8 cellular contexts compared by ENCODE assay signal in the genomic region with DNA sequence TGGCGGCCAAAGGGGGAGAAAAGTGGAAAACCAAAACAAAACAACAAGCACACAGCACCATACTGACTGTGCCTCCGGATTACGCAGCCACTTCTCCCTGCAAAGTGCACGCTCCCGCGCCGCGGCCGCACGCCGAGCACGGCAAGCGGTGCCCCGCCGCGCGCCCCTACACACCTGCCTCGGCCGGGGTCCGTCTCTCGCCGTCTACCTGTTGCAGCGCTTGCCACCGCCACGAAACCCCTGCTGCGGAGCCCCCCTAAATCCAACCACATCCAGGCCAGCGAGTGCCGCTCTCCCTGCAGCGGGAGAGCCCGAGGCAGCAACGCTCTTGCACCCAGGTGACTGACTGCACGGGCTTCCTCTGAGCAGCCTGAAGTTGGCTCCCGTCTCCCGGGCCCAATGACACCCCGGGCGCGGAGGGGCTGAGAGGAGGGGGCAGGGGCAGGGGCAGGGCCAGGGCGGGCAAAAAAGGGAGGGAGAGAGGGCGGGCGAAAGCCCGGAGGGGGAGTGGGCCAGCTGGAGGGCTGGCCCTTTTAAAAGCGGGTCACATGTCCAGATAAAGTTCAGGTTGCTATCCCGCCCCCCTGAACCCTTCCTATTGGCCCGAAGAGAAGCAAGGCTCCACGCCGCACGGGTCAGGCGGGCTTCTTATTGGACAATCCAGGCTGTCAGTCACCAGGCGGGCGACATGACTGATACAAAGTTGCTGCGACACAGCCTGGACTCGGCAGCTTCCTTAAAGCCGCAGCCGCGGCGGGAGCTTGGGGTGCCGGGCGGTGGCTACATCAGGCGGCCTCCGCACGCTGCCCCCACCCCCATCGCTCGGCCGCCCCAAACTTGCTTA. TPM values are rescaled to one million over a fixed set of nuclear protein-coding genes. Genes with fewer than 3 reads are reported as not detected.
DNase-seq lines count a peak whose midpoint lies in the region; ATAC-seq, FAIRE-seq and TF ChIP-seq lines count a peak whose summit lies in the region.

A gene (minus strand): TSS at position 429 of the 844 bp plus-strand sequence.

- H3K36me3 ChIP-seq in esophagus squamous epithelium (no peaks in the 10 kb centered on the region), muscle layer of duodenum (ENCODE audit: control insufficient read depth in 1 of 2, insufficient read depth in 2 of 2, low read length in 2 of 2) (no peaks in the 10 kb centered on the region)

- H3K27me3 Mint-ChIP-seq in activated T-helper 1 cell treated with anti-CD3 and anti-CD28 coated beads, Interleukin-12 subunit alpha, Interleukin-12 subunit beta, Interleukin-2, Interleukin-4 antibody, amounts not matched to agents 30 ng/mL and 10 ng/mL and 1 ng/mL, durations not matched to agents 14 hours and 24 hours and 36 hours (ENCODE audit: insufficient read depth), result peaks cover 41% of the 10 kb centered on the region

- WGBS in esophagus squamous epithelium, 2 donors, result 1 to 4% methylated on average over 5 to 40 of the region's 64 CpGs

- H3K27me3 ChIP-seq in esophagus squamous epithelium (peaks cover 0 to 24% (median 0%) of the 10 kb centered on the region in 4 donors), muscle layer of duodenum (ENCODE audit: low read depth, low read length) (no peaks in the 10 kb centered on the region)

- no peaks in the 10 kb centered on the region for H3K36me3 Mint-ChIP-seq in activated T-helper 1 cell treated with anti-CD3 and anti-CD28 coated beads, Interleukin-12 subunit alpha, Interleukin-12 subunit beta, Interleukin-2, Interleukin-4 antibody, amounts not matched to agents 30 ng/mL and 10 ng/mL and 1 ng/mL, durations not matched to agents 14 hours and 24 hours and 36 hours (ENCODE audit: low read depth)

- TF ChIP-seq CTCF in esophagus squamous epithelium (IDR thresholded peaks at IDR 0.05), result no peak

- TF ChIP-seq POLR2A in esophagus squamous epithelium (IDR thresholded peaks at IDR 0.05), result peak in 3 of 4 donors; percentile 90 to 100 (median 99)

- H3K9me3 ChIP-seq in esophagus squamous epithelium, result no peaks in the 10 kb centered on the region
- H3K9me3 ChIP-seq in muscle layer of duodenum (ENCODE audit: control insufficient read depth in 1 of 2, low read length in 2 of 2), result no peaks in the 10 kb centered on the region

- H3K4me3 ChIP-seq in Jurkat, Clone E6-1 (ENCODE audit: low read length), result peak within 1 kb of the TSS; percentile 77
- H3K4me3 ChIP-seq in esophagus squamous epithelium, result peak within 1 kb of the TSS; percentile 82 to 92 (median 90)
- H3K4me3 ChIP-seq in muscle layer of duodenum (ENCODE audit: low read depth in 1 of 2, low read length in 2 of 2), result peak within 1 kb of the TSS; percentile 92 to 100

- no peaks in the 10 kb centered on the region for H3K9me3 Mint-ChIP-seq in activated T-helper 1 cell treated with anti-CD3 and anti-CD28 coated beads, Interleukin-12 subunit alpha, Interleukin-12 subunit beta, Interleukin-2, Interleukin-4 antibody, amounts not matched to agents 30 ng/mL and 10 ng/mL and 1 ng/mL, durations not matched to agents 14 hours and 24 hours and 36 hours

- intact Hi-C loops in activated T-helper 1 cell treated with anti-CD3 and anti-CD28 coated beads, Interleukin-12 subunit alpha, Interleukin-12 subunit beta, Interleukin-2, Interleukin-4 antibody, amounts not matched to agents 30 ng/mL and 10 ng/mL and 1 ng/mL, durations not matched to agents 14 hours and 24 hours and 36 hours (cut with micrococcal nuclease), result loop anchor here (1.0 to 10.0 kb wide), 8 partner anchors 380 to 825 kb away; a partner anchor contains a TSS
- intact Hi-C loops in esophagus squamous epithelium (cut with DNase I), result no loop called here

- H3K4me3 Mint-ChIP-seq in activated T-helper 1 cell treated with anti-CD3 and anti-CD28 coated beads, Interleukin-12 subunit alpha, Interleukin-12 subunit beta, Interleukin-2, Interleukin-4 antibody, amounts not matched to agents 30 ng/mL and 10 ng/mL and 1 ng/mL, durations not matched to agents 14 hours and 24 hours and 36 hours, result peak within 1 kb of the TSS; percentile 96

- H3K4me1 ChIP-seq in esophagus squamous epithelium, result peaks cover 0 to 62% (median 6%) of the 10 kb centered on the region in 3 donors
- peaks cover 12 to 27% of the 10 kb centered on the region in 2 donors for H3K4me1 ChIP-seq in muscle layer of duodenum (ENCODE audit: control insufficient read depth in 1 of 2, insufficient read depth in 2 of 2, low read length in 2 of 2)

- peak; percentile 88 for DNase-seq in DMS53 treated with DMSO at 0.1 percent for 48 hours (lab: John Stamatoyannopoulos, UW; ENCODE audit: unreplicated experiment)
- DNase-seq in Jurkat, Clone E6-1 (ENCODE audit: low read depth, low spot score), result peak; percentile 95
- peak; percentile 77 for DNase-seq in RCC 7860 (ENCODE audit: low spot score)
- peak; percentile 94 for DNase-seq in activated T-helper 1 cell treated with anti-CD3 and anti-CD28 coated beads, Interleukin-12 subunit alpha, Interleukin-12 subunit beta, Interleukin-2, Interleukin-4 antibody, amounts not matched to agents 30 ng/mL and 10 ng/mL and 1 ng/mL, durations not matched to agents 14 hours and 24 hours and 36 hours (ENCODE audit: low spot score)
- DNase-seq in esophagus squamous epithelium (lab: John Stamatoyannopoulos, UW), result peak; percentile 95
- DNase-seq in stimulated activated CD8-positive, alpha-beta memory T cell treated with anti-CD3 and anti-CD28 coated beads, Interleukin-7, amount 100 ng/mL, for 24 hours (ENCODE audit: low read depth), result peak; percentile 85

- H3K4me1 Mint-ChIP-seq in activated T-helper 1 cell treated with anti-CD3 and anti-CD28 coated beads, Interleukin-12 subunit alpha, Interleukin-12 subunit beta, Interleukin-2, Interleukin-4 antibody, amounts not matched to agents 30 ng/mL and 10 ng/mL and 1 ng/mL, durations not matched to agents 14 hours and 24 hours and 36 hours (ENCODE audit: low read depth), result peaks cover 23% of the 10 kb centered on the region

- FAIRE-seq in RCC 7860 (lab: Jason Lieb, UNC), result no peak

- peak; percentile 99 for ATAC-seq in GM21717 (IDR thresholded peaks at IDR 0.05; ENCODE audit: unreplicated experiment)

- H3K27ac ChIP-seq in esophagus squamous epithelium, result peak within 1 kb of the TSS; percentile 90 to 95 (median 92)
- H3K27ac ChIP-seq in muscle layer of duodenum (ENCODE audit: low read length), result peak within 1 kb of the TSS; percentile 90

- peak within 1 kb of the TSS; percentile 48 for H3K27ac Mint-ChIP-seq in activated T-helper 1 cell treated with anti-CD3 and anti-CD28 coated beads, Interleukin-12 subunit alpha, Interleukin-12 subunit beta, Interleukin-2, Interleukin-4 antibody, amounts not matched to agents 30 ng/mL and 10 ng/mL and 1 ng/mL, durations not matched to agents 14 hours and 24 hours and 36 hours

RNA-seq across cellular contexts. Expression of the gene that starts here (rescaled TPM):
- polyA plus RNA-seq in Jurkat, Clone E6-1 (2012; ENCODE audit: insufficient read depth, insufficient read length), result 1.5 TPM
- 0.24 and 0.29 TPM in 2 replicates for total RNA-seq in activated T-helper 1 cell treated with anti-CD3 and anti-CD28 coated beads, Interleukin-12 subunit alpha, Interleukin-12 subunit beta, Interleukin-2, Interleukin-4 antibody, amounts not matched to agents 30 ng/mL and 10 ng/mL and 1 ng/mL, durations not matched to agents 14 hours and 24 hours and 36 hours
- total RNA-seq in esophagus squamous epithelium, result 1 to 10 TPM; 1.2 to 5.3 (median 2.3) TPM

Comparison
In these comparisons a context has a peak if more than half of its experiments do, and no peak if none do; other contexts are left out.
1. Peak in every context shown above with its lines: DNase-seq, ATAC-seq, H3K4me3 ChIP-seq and H3K27ac ChIP-seq.
2. Peak in DNase-seq in activated T-helper 1 cell treated with anti-CD3 and anti-CD28 coated beads, Interleukin-12 subunit alpha, Interleukin-12 subunit beta, Interleukin-2, Interleukin-4 antibody, amounts not matched to agents 30 ng/mL and 10 ng/mL and 1 ng/mL, durations not matched to agents 14 hours and 24 hours and 36 hours; RNA of the gene not detected or under 1 TPM.